22 cellular contexts compared by ENCODE assay signal in genomic region chr7:101555921-101556275, GRCh38.
"Had no signal": no experiment of that assay in that cellular context is flagged by ENCODE, and none has a peak within 500 bp of the region (broad histone marks: within the 10 kb centered on the region; RNA-seq: fewer than 3 reads in every experiment).

No MANE protein-coding gene starts in this region.

- H3K9me3 Mint-ChIP-seq: activated naive CD4-positive, alpha-beta T cell treated with anti-CD3 and anti-CD28 coated beads, Interleukin-2, amount 50 U/mL, for 72 hours; activated T-cell treated with anti-CD3 and anti-CD28 coated beads, Interleukin-2, amount 50 U/mL, for 4 hours; mesothelial cell of epicardium; natural killer cell treated with Interleukin-12 subunit alpha and Interleukin-12 subunit beta and Interleukin-15 and Interleukin-18, amount 100 ng/mL, for 72 hours had no signal

- H3K36me3 ChIP-seq: adrenal gland, left lung, sigmoid colon, vagina had no signal

- ATAC-seq: activated CD8-positive, alpha-beta memory T cell treated with anti-CD3 and anti-CD28 coated beads, Interleukin-2, amount 10 ng/mL, durations not matched to agents 7 days and 5 days; activated naive CD4-positive, alpha-beta T cell treated with anti-CD3 and anti-CD28 coated beads, Interleukin-2, amount 50 U/mL, for 72 hours; activated T-cell treated with anti-CD3 and anti-CD28 coated beads, Interleukin-2, amount 50 U/mL, for 4 hours; foreskin keratinocyte; left lung; natural killer cell treated with Interleukin-12 subunit alpha and Interleukin-12 subunit beta and Interleukin-15 and Interleukin-18, amount 100 ng/mL, for 72 hours; stimulated activated naive B cell treated with anti-CD40 and anti-IgM and Interleukin-4, amounts not matched to agents 10 μg/mL and 1 μg/mL and 100 μg/mL, for 72 hours had no signal

- DNase-seq: activated CD4-positive, alpha-beta memory T cell treated with anti-CD3 and anti-CD28 coated beads for 36 hours; activated CD4-positive, alpha-beta T cell treated with anti-CD3 and anti-CD28 coated beads for 4 hours; activated CD8-positive, alpha-beta memory T cell treated with anti-CD3 and anti-CD28 coated beads, Interleukin-2, amount 10 ng/mL, durations not matched to agents 7 days and 5 days; activated effector memory CD4-positive, alpha-beta T cell treated with anti-CD3 and anti-CD28 coated beads, Interleukin-2, amount 50 U/mL, for 16 hours; activated T-cell treated with anti-CD3 and anti-CD28 coated beads, Interleukin-2, amount 50 U/mL, for 4 hours; foreskin keratinocyte; glutamatergic neuron; hypothalamus; sigmoid colon; stimulated activated CD4-positive, alpha-beta T cell treated with anti-CD3 and anti-CD28 coated beads, Interleukin-4, amount 100 ng/mL, for 4 hours; stimulated activated naive B cell treated with anti-CD40 and anti-IgM and Interleukin-4, amounts not matched to agents 10 μg/mL and 1 μg/mL and 100 μg/mL, for 72 hours; T-helper 1 cell; T-helper 9 cell had no signal

- H3K27me3 ChIP-seq: adrenal gland, vagina had no signal

- H3K4me3 Mint-ChIP-seq: activated B cell treated with CpG ODN at 0.5 μM for 24 hours; activated CD4-positive, alpha-beta memory T cell treated with anti-CD3 and anti-CD28 coated beads for 36 hours; activated CD8-positive, alpha-beta memory T cell treated with anti-CD3 and anti-CD28 coated beads, Interleukin-2, amount 10 ng/mL, durations not matched to agents 7 days and 5 days; activated T-cell treated with anti-CD3 and anti-CD28 coated beads, Interleukin-2, amount 50 U/mL, for 4 hours; mesothelial cell of epicardium; natural killer cell treated with Interleukin-12 subunit alpha and Interleukin-12 subunit beta and Interleukin-15 and Interleukin-18, amount 100 ng/mL, for 72 hours; stimulated activated naive B cell treated with anti-CD40 and anti-IgM and Interleukin-4, amounts not matched to agents 10 μg/mL and 1 μg/mL and 100 μg/mL, for 72 hours had no signal

- H3K36me3 Mint-ChIP-seq: activated CD4-positive, alpha-beta memory T cell treated with anti-CD3 and anti-CD28 coated beads for 36 hours; activated CD8-positive, alpha-beta memory T cell treated with anti-CD3 and anti-CD28 coated beads, Interleukin-2, amount 10 ng/mL, durations not matched to agents 7 days and 5 days; activated naive CD4-positive, alpha-beta T cell treated with anti-CD3 and anti-CD28 coated beads, Interleukin-2, amount 50 U/mL, for 72 hours; natural killer cell treated with Interleukin-12 subunit alpha and Interleukin-12 subunit beta and Interleukin-15 and Interleukin-18, amount 100 ng/mL, for 72 hours; stimulated activated naive B cell treated with anti-CD40 and anti-IgM and Interleukin-4, amounts not matched to agents 10 μg/mL and 1 μg/mL and 100 μg/mL, for 72 hours had no signal

- H3K4me3 ChIP-seq: adrenal gland, left lung, sigmoid colon, vagina had no signal

- H3K9me3 ChIP-seq: adrenal gland, left lung, sigmoid colon, vagina had no signal

- H3K4me1 Mint-ChIP-seq: activated B cell treated with CpG ODN at 0.5 μM for 24 hours; activated CD8-positive, alpha-beta memory T cell treated with anti-CD3 and anti-CD28 coated beads, Interleukin-2, amount 10 ng/mL, durations not matched to agents 7 days and 5 days; mesothelial cell of epicardium had no signal

- H3K4me1 ChIP-seq: adrenal gland, foreskin keratinocyte, left lung, parathyroid adenoma, sigmoid colon, vagina had no signal

- H3K27me3 Mint-ChIP-seq: activated CD8-positive, alpha-beta memory T cell treated with anti-CD3 and anti-CD28 coated beads, Interleukin-2, amount 10 ng/mL, durations not matched to agents 7 days and 5 days had no signal

- H3K27ac ChIP-seq: adrenal gland, epithelial cell of prostate, foreskin keratinocyte, left lung, parathyroid adenoma, sigmoid colon, vagina had no signal

- H3K27ac Mint-ChIP-seq: activated B cell treated with CpG ODN at 0.5 μM for 24 hours; activated CD4-positive, alpha-beta memory T cell treated with anti-CD3 and anti-CD28 coated beads for 36 hours; activated CD8-positive, alpha-beta memory T cell treated with anti-CD3 and anti-CD28 coated beads, Interleukin-2, amount 10 ng/mL, durations not matched to agents 7 days and 5 days; activated naive CD4-positive, alpha-beta T cell treated with anti-CD3 and anti-CD28 coated beads, Interleukin-2, amount 50 U/mL, for 72 hours; mesothelial cell of epicardium; natural killer cell treated with Interleukin-12 subunit alpha and Interleukin-12 subunit beta and Interleukin-15 and Interleukin-18, amount 100 ng/mL, for 72 hours; stimulated activated naive B cell treated with anti-CD40 and anti-IgM and Interleukin-4, amounts not matched to agents 10 μg/mL and 1 μg/mL and 100 μg/mL, for 72 hours had no signal
